1 cellular context compared by ENCODE assay signal in genomic region chr5:140627972-140628371, GRCh38.
TF ChIP-seq lines count a peak whose summit lies in the region.

No MANE protein-coding gene starts in this region.

TF ChIP-seq in K562, 482 proteins besides CTCF, POLR2A, EP300 and RAD21:
- no peak for TF ChIP-seq YY1 (IDR thresholded peaks at IDR 0.05; ENCODE audit: borderline replicate concordance in 1 of 3, control insufficient read depth in 1 of 3, extremely low read depth in 1 of 3, insufficient read depth in 3 of 3, insufficient read length in 1 of 3, insufficient replicate concordance in 2 of 3, low read depth in 1 of 3, low read length in 2 of 3)
- peak; percentile 21; the same call in 1 of the 2 replicates for TF ChIP-seq CEBPB (tag; IDR thresholded peaks at IDR 0.05)
- TF ChIP-seq POLR2AphosphoS5 (IDR thresholded peaks at IDR 0.05; ENCODE audit: control insufficient read depth, insufficient read depth, low read depth, low read length) = no peak
- TF ChIP-seq GTF2F1 (IDR thresholded peaks at IDR 0.05; ENCODE audit: low read depth, low read length) = no peak
- TF ChIP-seq ZFP36 (IDR thresholded peaks at IDR 0.05; ENCODE audit: low read depth, low read length, partially characterized antibody) = peak; percentile 58
TF ChIP-seq in K562: peak in this region for 2.
